12 cellular contexts compared by ENCODE assay signal in the genomic region with DNA sequence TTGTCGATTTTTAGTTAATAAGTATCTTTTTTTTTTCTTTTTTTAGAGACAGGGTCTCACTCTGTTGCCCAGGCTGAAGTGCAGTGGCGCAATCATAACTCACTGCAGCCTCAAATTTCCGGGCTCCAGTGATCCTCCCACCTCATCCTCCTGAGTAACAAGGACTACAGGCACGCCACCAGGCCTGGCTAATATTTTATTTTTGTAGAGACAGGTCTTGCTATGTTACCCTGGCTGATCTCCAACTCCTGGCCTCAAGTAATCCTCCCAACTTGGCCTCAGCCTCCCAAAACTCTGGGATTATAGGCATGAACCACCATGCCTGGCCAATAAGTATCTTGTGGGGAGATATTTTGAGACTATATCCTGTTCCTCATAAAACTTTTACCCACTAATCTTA. TPM values are rescaled to one million over a fixed set of nuclear protein-coding genes. Genes with fewer than 3 reads are reported as not detected.
DNase-seq lines count a peak whose midpoint lies in the region; ATAC-seq lines count a peak whose summit lies in the region.
"Had no signal": no experiment of that assay in that cellular context is flagged by ENCODE, and none has a peak within 500 bp of the region (broad histone marks: within the 10 kb centered on the region; RNA-seq: fewer than 3 reads in every experiment).

No MANE protein-coding gene starts in this region.

- H3K27ac Mint-ChIP-seq in T-helper 2 cell treated with Interferon-gamma antibody and Interleukin-4, amounts not matched to agents 5 μg/mL and 100 μg/mL, for 36 hours = peak overlapping the region; percentile 53
- H3K27ac Mint-ChIP-seq in stimulated activated effector memory CD8-positive, alpha-beta T cell treated with anti-CD3 and anti-CD28 coated beads, Interleukin-12 subunit alpha, Interleukin-12 subunit beta, amount 100 ng/mL, for 72 hours = peak overlapping the region; percentile 54

- intact Hi-C loops in posterior vena cava (cut with DNase I) = no loop called here

- H3K27me3 ChIP-seq in SJCRH30 (no peaks in the 10 kb centered on the region), H7 (ENCODE audit: control insufficient read depth, insufficient read depth, low read length) (no peaks in the 10 kb centered on the region)

- peaks cover 20% of the 10 kb centered on the region for H3K4me1 Mint-ChIP-seq in T-helper 2 cell treated with Interferon-gamma antibody and Interleukin-4, amounts not matched to agents 5 μg/mL and 100 μg/mL, for 36 hours (ENCODE audit: low read depth)
- peaks cover 6% of the 10 kb centered on the region for H3K4me1 Mint-ChIP-seq in stimulated activated effector memory CD8-positive, alpha-beta T cell treated with anti-CD3 and anti-CD28 coated beads, Interleukin-12 subunit alpha, Interleukin-12 subunit beta, amount 100 ng/mL, for 72 hours

- no peaks in the 10 kb centered on the region for H3K27me3 Mint-ChIP-seq in T-helper 2 cell treated with Interferon-gamma antibody and Interleukin-4, amounts not matched to agents 5 μg/mL and 100 μg/mL, for 36 hours (ENCODE audit: low read depth)

- peaks cover 9% of the 10 kb centered on the region; the same call in 1 of the 2 replicates for H3K4me1 ChIP-seq in SJCRH30

- no peaks in the 10 kb centered on the region for H3K9me3 Mint-ChIP-seq in T-helper 2 cell treated with Interferon-gamma antibody and Interleukin-4, amounts not matched to agents 5 μg/mL and 100 μg/mL, for 36 hours
- H3K9me3 Mint-ChIP-seq in stimulated activated effector memory CD8-positive, alpha-beta T cell treated with anti-CD3 and anti-CD28 coated beads, Interleukin-12 subunit alpha, Interleukin-12 subunit beta, amount 100 ng/mL, for 72 hours = no peaks in the 10 kb centered on the region

- no peaks in the 10 kb centered on the region for H3K9me3 ChIP-seq in SJCRH30 (replicated peaks)

- H3K27ac ChIP-seq in SJCRH30 = peak overlapping the region; percentile 10

- DNase-seq in T-helper 2 cell treated with Interferon-gamma antibody and Interleukin-4, amounts not matched to agents 5 μg/mL and 100 μg/mL, for 36 hours (ENCODE audit: low spot score) = no peak
- DNase-seq in T-helper 2 cell = no peak
- peak; percentile 11 to 45 for DNase-seq in SJCRH30
- DNase-seq in stimulated activated effector memory CD8-positive, alpha-beta T cell treated with anti-CD3 and anti-CD28 coated beads, Interleukin-12 subunit alpha, Interleukin-12 subunit beta, amount 100 ng/mL, for 72 hours (ENCODE audit: low spot score in 2 of 2) = no peak
- no peak for DNase-seq in posterior vena cava (ENCODE audit: low spot score)
- no peak for DNase-seq in AG20443 (ENCODE audit: low spot score)
- no peak for DNase-seq in H7
- DNase-seq: foreskin fibroblast; mammary epithelial cell; NCI-H1048; stimulated activated naive CD4-positive, alpha-beta T cell had no signal

- H3K4me3 ChIP-seq in SJCRH30 (no peak overlapping the region), H7 (ENCODE audit: insufficient read depth, low read depth, low read length) (no peak overlapping the region)

- peak overlapping the region; percentile 60 for H3K4me3 Mint-ChIP-seq in T-helper 2 cell treated with Interferon-gamma antibody and Interleukin-4, amounts not matched to agents 5 μg/mL and 100 μg/mL, for 36 hours
- peak overlapping the region; percentile 22 for H3K4me3 Mint-ChIP-seq in stimulated activated effector memory CD8-positive, alpha-beta T cell treated with anti-CD3 and anti-CD28 coated beads, Interleukin-12 subunit alpha, Interleukin-12 subunit beta, amount 100 ng/mL, for 72 hours

- peaks cover 6% of the 10 kb centered on the region for H3K36me3 Mint-ChIP-seq in T-helper 2 cell treated with Interferon-gamma antibody and Interleukin-4, amounts not matched to agents 5 μg/mL and 100 μg/mL, for 36 hours (ENCODE audit: low read depth)
- H3K36me3 Mint-ChIP-seq in stimulated activated effector memory CD8-positive, alpha-beta T cell treated with anti-CD3 and anti-CD28 coated beads, Interleukin-12 subunit alpha, Interleukin-12 subunit beta, amount 100 ng/mL, for 72 hours = no peaks in the 10 kb centered on the region

- peak; percentile 66 for ATAC-seq in HG03135 (IDR thresholded peaks at IDR 0.05; ENCODE audit: unreplicated experiment)
- ATAC-seq in stimulated activated effector memory CD8-positive, alpha-beta T cell treated with anti-CD3 and anti-CD28 coated beads, Interleukin-12 subunit alpha, Interleukin-12 subunit beta, amount 100 ng/mL, for 72 hours = no peak

- no peaks in the 10 kb centered on the region for H3K36me3 ChIP-seq in SJCRH30
- no peaks in the 10 kb centered on the region for H3K36me3 ChIP-seq in H7 (replicated peaks; ENCODE audit: control insufficient read depth, insufficient read depth, low read length)

RNA-seq across cellular contexts. Expression of a gene that starts 29.4 kb away (rescaled TPM):
- 14.7 and 16.0 TPM in 2 replicates for total RNA-seq in SJCRH30 (2014; rRNA removed; shearing (Covaris generic))
- total RNA-seq in posterior vena cava = 1 to 10 TPM; 4.2 to 4.9 TPM
- total RNA-seq in H7 (2014; rRNA removed; shearing (Covaris generic)) = 65.9 and 68.0 TPM in 2 replicates

RNA-seq across cellular contexts. Expression of a gene that starts 50.6 kb away (rescaled TPM):
- 71.9 and 77.1 TPM in 2 replicates for total RNA-seq in SJCRH30 (2014; rRNA removed; shearing (Covaris generic))
- total RNA-seq in posterior vena cava = 10 to 100 TPM; 24.8 to 25.9 TPM
- total RNA-seq in H7 (2014; rRNA removed; shearing (Covaris generic)) = 83.0 and 105 TPM in 2 replicates

Comparison
In these comparisons a context has a peak if more than half of its experiments do, and no peak if none do; other contexts are left out.
1. DNase-seq: peak in SJCRH30 (2 of 2); none in T-helper 2 cell treated with Interferon-gamma antibody and Interleukin-4, amounts not matched to agents 5 μg/mL and 100 μg/mL, for 36 hours (single experiment), T-helper 2 cell (0 of 5), stimulated activated effector memory CD8-positive, alpha-beta T cell treated with anti-CD3 and anti-CD28 coated beads, Interleukin-12 subunit alpha, Interleukin-12 subunit beta, amount 100 ng/mL, for 72 hours (0 of 2), posterior vena cava (single experiment), AG20443 (single experiment) and H7 (single experiment).